8 cellular contexts compared by ENCODE assay signal in genomic region chr2:3518496-3519254, GRCh38. TPM values are rescaled to one million over a fixed set of nuclear protein-coding genes. Genes with fewer than 3 reads are reported as not detected.
DNase-seq lines count a peak whose midpoint lies in the region; ATAC-seq and TF ChIP-seq lines count a peak whose summit lies in the region.

No MANE protein-coding gene starts in this region.

- DNase-seq in DMS153 treated with DMSO at 0.1 percent for 48 hours (lab: John Stamatoyannopoulos, UW; ENCODE audit: unreplicated experiment) (peak; percentile 93), PC-3 (peak; percentile 97), esophagus muscularis mucosa (ENCODE audit: extremely low spot score) (peak; percentile 98)
- peak; percentile 96 for DNase-seq in Jurkat, Clone E6-1 (ENCODE audit: low read depth, low spot score)
- peak; percentile 98 for DNase-seq in activated T-cell treated with anti-CD3 and anti-CD28 coated beads, Interleukin-2, amount 50 U/mL, for 4 hours
- DNase-seq in stimulated activated CD8-positive, alpha-beta memory T cell treated with anti-CD3 and anti-CD28 coated beads, Interleukin-7, amount 100 ng/mL, for 24 hours (ENCODE audit: low read depth), result peak; percentile 98

- TF ChIP-seq CTCF in PC-3 (conservative IDR thresholded peaks at IDR 0.05; ENCODE audit: low read depth, low read length), result no peak
- TF ChIP-seq CTCF in esophagus muscularis mucosa (IDR thresholded peaks at IDR 0.05), result no peak

- POLR2A ChIA-PET in PC-3 (lab: Charles Lee; ENCODE audit: unreplicated experiment), result interaction anchor here (0.6 to 0.8 kb wide), 3 partner anchors 13 to 87 kb away, joined by 3 read pairs; no protein-coding TSS in a partner anchor

- H3K9me3 ChIP-seq in PC-3 (ENCODE audit: low read length), result no peaks in the 10 kb centered on the region
- no peaks in the 10 kb centered on the region for H3K9me3 ChIP-seq in esophagus muscularis mucosa
- H3K9me3 ChIP-seq in muscle layer of duodenum (ENCODE audit: control insufficient read depth in 1 of 2, low read length in 2 of 2), result no peaks in the 10 kb centered on the region

- H3K36me3 ChIP-seq in PC-3 (ENCODE audit: low read depth, low read length), result peaks cover 17% of the 10 kb centered on the region
- peaks cover 0 to 7% (median 1%) of the 10 kb centered on the region in 4 donors for H3K36me3 ChIP-seq in esophagus muscularis mucosa
- H3K36me3 ChIP-seq in muscle layer of duodenum (ENCODE audit: control insufficient read depth in 1 of 2, insufficient read depth in 2 of 2, low read length in 2 of 2), result peaks cover 0 to 6% of the 10 kb centered on the region in 2 donors

- peak; percentile 78 for ATAC-seq in GM21717 (IDR thresholded peaks at IDR 0.05; ENCODE audit: unreplicated experiment)
- peak; percentile 75 for ATAC-seq in PC-3
- peak; percentile 79 to 82 for ATAC-seq in activated T-cell treated with anti-CD3 and anti-CD28 coated beads, Interleukin-2, amount 50 U/mL, for 4 hours

- no peaks in the 10 kb centered on the region for H3F3A ChIP-seq in PC-3 (ENCODE audit: low read length, unreplicated experiment)

- peaks cover 15% of the 10 kb centered on the region for H3K36me3 Mint-ChIP-seq in activated T-cell treated with anti-CD3 and anti-CD28 coated beads, Interleukin-2, amount 50 U/mL, for 4 hours (ENCODE audit: insufficient read depth)

- TF ChIP-seq POLR2A in esophagus muscularis mucosa (IDR thresholded peaks at IDR 0.05; ENCODE audit: low read depth), result peak; percentile 56

- no peaks in the 10 kb centered on the region for H4K20me1 ChIP-seq in PC-3 (ENCODE audit: low read length)

- intact Hi-C loops in PC-3 (cut with micrococcal nuclease), result loop anchor here (1.0 to 5.0 kb wide), 2 partner anchors 18 to 59 kb away; partner anchors contain the start of gene RPS7
- intact Hi-C loops in esophagus muscularis mucosa (cut with DNase I), result loop anchor here (5.0 kb wide), 2 partner anchors 46 to 59 kb away; partner anchors contain the start of gene RPS7

- peak overlapping the region; percentile 91 for H2AFZ ChIP-seq in PC-3 (ENCODE audit: low read length)

- no peaks in the 10 kb centered on the region for H3K27me3 ChIP-seq in PC-3 (ENCODE audit: low read length)
- no peaks in the 10 kb centered on the region for H3K27me3 ChIP-seq in esophagus muscularis mucosa
- H3K27me3 ChIP-seq in muscle layer of duodenum (ENCODE audit: low read depth, low read length), result no peaks in the 10 kb centered on the region

- CTCF ChIA-PET in PC-3 (lab: Charles Lee), result no interaction called here

- peaks cover 34% of the 10 kb centered on the region for H3K4me1 Mint-ChIP-seq in activated T-cell treated with anti-CD3 and anti-CD28 coated beads, Interleukin-2, amount 50 U/mL, for 4 hours (ENCODE audit: low read depth)

- TF ChIP-seq EP300 in esophagus muscularis mucosa (IDR thresholded peaks at IDR 0.05), result no peak

- H3K4me2 ChIP-seq in PC-3 (ENCODE audit: low read length), result peak overlapping the region; percentile 91

- peaks cover 38% of the 10 kb centered on the region for H3K79me2 ChIP-seq in PC-3 (ENCODE audit: low read length)

- H3K9ac ChIP-seq in PC-3 (ENCODE audit: low read length), result peak overlapping the region; percentile 93

- no TSS peak for BruUV-seq in PC-3 (replicated peaks; lab: Mats Ljungman, UMichigan)

- peaks cover 9% of the 10 kb centered on the region for H3K9me3 Mint-ChIP-seq in activated T-cell treated with anti-CD3 and anti-CD28 coated beads, Interleukin-2, amount 50 U/mL, for 4 hours

- H3K27me3 Mint-ChIP-seq in activated T-cell treated with anti-CD3 and anti-CD28 coated beads, Interleukin-2, amount 50 U/mL, for 4 hours (ENCODE audit: low read depth), result no peaks in the 10 kb centered on the region

- H3K4me3 Mint-ChIP-seq in activated T-cell treated with anti-CD3 and anti-CD28 coated beads, Interleukin-2, amount 50 U/mL, for 4 hours, result peak overlapping the region; percentile 91

- H3K27ac ChIP-seq in PC-3 (ENCODE audit: low read length) (peak overlapping the region; percentile 77), esophagus muscularis mucosa (replicated peaks in 1 of 4) (peak overlapping the region; percentile 99 to 100 (median 100)), muscle layer of duodenum (ENCODE audit: low read length) (peak overlapping the region; percentile 72)

- WGBS in esophagus muscularis mucosa, result 0% methylated on average over 28 of the region's 67 CpGs

- H3K4me1 ChIP-seq in PC-3 (ENCODE audit: insufficient read depth, low read length) (peaks cover 34% of the 10 kb centered on the region), esophagus muscularis mucosa (peaks cover 20 to 55% (median 47%) of the 10 kb centered on the region in 4 donors), muscle layer of duodenum (ENCODE audit: control insufficient read depth in 1 of 2, insufficient read depth in 2 of 2, low read length in 2 of 2) (peaks cover 14 to 31% of the 10 kb centered on the region in 2 donors)

- no peaks in the 10 kb centered on the region for H3K9me2 ChIP-seq in PC-3 (replicated peaks; ENCODE audit: low read length)

- H3K4me3 ChIP-seq in Jurkat, Clone E6-1 (ENCODE audit: low read length), result peak overlapping the region; percentile 82
- H3K4me3 ChIP-seq in PC-3 (ENCODE audit: low read length) (peak overlapping the region; percentile 73), esophagus muscularis mucosa (peak overlapping the region; percentile 86 to 96 (median 91)), muscle layer of duodenum (ENCODE audit: low read depth in 1 of 2, low read length in 2 of 2) (peak overlapping the region; percentile 88 to 91)

RNA-seq across cellular contexts. Expression of gene ADI1, which starts 0.7 kb away (rescaled TPM):
- polyA plus RNA-seq in Jurkat, Clone E6-1 (2012; ENCODE audit: insufficient read depth, insufficient read length), result 47.0 TPM
- 89.8 and 97.8 TPM in 2 replicates for total RNA-seq in PC-3 (2014; rRNA removed)
- total RNA-seq in activated T-cell treated with anti-CD3 and anti-CD28 coated beads, Interleukin-2, amount 50 U/mL, for 4 hours, result 10 to 100 TPM; 25.6 to 28.4 (median 25.7) TPM
- 100 to 1,000 TPM in 1 of 4 donors, 10 to 100 TPM in 3; 90.0 to 130 (median 96.9) TPM for total RNA-seq in esophagus muscularis mucosa

RNA-seq across cellular contexts. Expression of gene RNASEH1, which starts 39.5 kb away (rescaled TPM):
- 60.7 TPM for polyA plus RNA-seq in Jurkat, Clone E6-1 (2012; ENCODE audit: insufficient read depth, insufficient read length)
- 44.5 and 51.1 TPM in 2 replicates for total RNA-seq in PC-3 (2014; rRNA removed)
- 10 to 100 TPM; 34.0 to 36.7 (median 36.0) TPM for total RNA-seq in activated T-cell treated with anti-CD3 and anti-CD28 coated beads, Interleukin-2, amount 50 U/mL, for 4 hours
- 10 to 100 TPM; 30.2 to 36.5 (median 34.5) TPM for total RNA-seq in esophagus muscularis mucosa

RNA-seq across cellular contexts. Expression of gene RPS7, which starts 56.4 kb away (rescaled TPM):
- polyA plus RNA-seq in Jurkat, Clone E6-1 (2012; ENCODE audit: insufficient read depth, insufficient read length), result 4,149 TPM
- total RNA-seq in PC-3 (2014; rRNA removed) (1,408 and 1,694 TPM in 2 replicates), esophagus muscularis mucosa (1,000 to 10,000 TPM in 3 of 4 donors, 100 to 1,000 TPM in 1; 950 to 4,390 (median 2,121) TPM)
- total RNA-seq in activated T-cell treated with anti-CD3 and anti-CD28 coated beads, Interleukin-2, amount 50 U/mL, for 4 hours, result 1,000 to 10,000 TPM; 1,876 to 2,075 (median 2,071) TPM

Comparison
In these comparisons a context has a peak if more than half of its experiments do, and no peak if none do; other contexts are left out.
1. Peak in every context shown above with its lines: DNase-seq, ATAC-seq, H3K4me3 ChIP-seq and H3K27ac ChIP-seq.